1 cellular context compared by ENCODE assay signal in genomic region chr12:109753054-109753401, GRCh38.
TF ChIP-seq lines count a peak whose summit lies in the region.

No MANE protein-coding gene starts in this region.

TF ChIP-seq in HepG2, 621 proteins besides CTCF, POLR2A, EP300 and RAD21:
- TF ChIP-seq ZBTB7B (CRISPR knock-in tag; IDR thresholded peaks at IDR 0.05) (0 out of 2 replicates have a peak, but pooled peaks have one; percentile 8), TRIM24 (CRISPR knock-in tag; IDR thresholded peaks at IDR 0.05) (no peak), ARID2 (CRISPR knock-in tag; IDR thresholded peaks at IDR 0.05; ENCODE audit: borderline replicate concordance) (no peak), HNF4A (CRISPR knock-in tag; IDR thresholded peaks at IDR 0.05) (peak; percentile 32; the same call in 1 of the 2 replicates), ZNF224 (CRISPR knock-in tag; IDR thresholded peaks at IDR 0.05) (no peak), SIN3A (IDR thresholded peaks at IDR 0.05; ENCODE audit: borderline replicate concordance, low read depth, low read length) (no peak), HNF1B (CRISPR knock-in tag; IDR thresholded peaks at IDR 0.05) (peak; percentile 15; the same call in 1 of the 2 replicates), SMAD3 (CRISPR knock-in tag; IDR thresholded peaks at IDR 0.05) (no peak)
